Comparison of ENCODE assay signal across 24 cellular contexts in genomic region chr17:14715531-14715930, GRCh38.
"Had no signal": no experiment of that assay in that cellular context is flagged by ENCODE, and none has a peak within 500 bp of the region (broad histone marks: within the 10 kb centered on the region; RNA-seq: fewer than 3 reads in every experiment).

No MANE protein-coding gene starts in this region.

- H3K27me3 ChIP-seq: MG63 had no signal

- ATAC-seq: HepG2, Panc1, PC-3 had no signal

- H3K27ac ChIP-seq: RWPE1 had no signal

- H3K36me3 ChIP-seq: MG63 had no signal

- H3K9me3 ChIP-seq: MG63, SK-N-SH had no signal

- DNase-seq: IMR-90, Karpas-422, KG1, MG63, NCI-H1092, NCI-H1105 treated with DMSO at 0.1 percent for 48 hours, NCI-H1417 treated with DMSO at 0.1 percent for 48 hours, NCI-H146, NCI-H187, NCI-H2029, NCI-H2081 treated with DMSO at 0.1 percent for 48 hours, NCI-H2171, NCI-H226, NCI-H446, NCI-H510A, NCI-H524 treated with DMSO at 0.1 percent for 48 hours, NCI-H69, NCI-H774, PC-3, SHP77, SK-N-SH had no signal

- H3K9ac ChIP-seq: SK-N-SH had no signal

- H3K4me2 ChIP-seq: SK-N-SH had no signal

- H3K4me3 ChIP-seq: MG63 had no signal

- FAIRE-seq: HepG2 had no signal
